In genomic region chr20:41095110-41095969, GRCh38 we compare ENCODE assay signal across 8 cellular contexts. TPM values are rescaled to one million over a fixed set of nuclear protein-coding genes. Genes with fewer than 3 reads are reported as not detected.
A peak's percentile ranks its signal among the peaks of the same experiment; 100 is the strongest.
DNase-seq lines count a peak whose midpoint lies in the region; ATAC-seq and TF ChIP-seq lines count a peak whose summit lies in the region.

No MANE protein-coding gene starts in this region.

- TF ChIP-seq CTCF in GM10248 (IDR thresholded peaks at IDR 0.05; ENCODE audit: control extremely low read depth, extremely low read depth, low read depth, missing control alignments) (peak; percentile 73), right atrium auricular region (IDR thresholded peaks at IDR 0.05) (peak; percentile 81 to 86), spleen (IDR thresholded peaks at IDR 0.05 in 8 of 11, conservative IDR thresholded peaks at IDR 0.05 in 3 of 11) (peak; percentile 56 to 90 (median 81))

- ATAC-seq in T-helper 17 cell (peak; percentile 73), GM19455 (IDR thresholded peaks at IDR 0.05; ENCODE audit: unreplicated experiment) (no peak), HG03175 (IDR thresholded peaks at IDR 0.05; ENCODE audit: unreplicated experiment) (no peak)

- intact Hi-C loops in spleen (cut with DNase I; ENCODE audit: low total_unique reads) = loop anchor here (2.0 kb wide), 1 partner anchor 127 kb away; no protein-coding TSS in a partner anchor

- H3K27me3 ChIP-seq in right atrium auricular region (no peaks in the 10 kb centered on the region), spleen (replicated peaks in 1 of 7) (no peaks in the 10 kb centered on the region)

- TF ChIP-seq POLR2A in spleen (IDR thresholded peaks at IDR 0.05) = no peak

- no peaks in the 10 kb centered on the region for H3K27me3 Mint-ChIP-seq in T-helper 17 cell

- POLR2A ChIA-PET in GM10248 (lab: Yijun Ruan, JAX) = no interaction called here

- DNase-seq in GM10248 (ENCODE audit: extremely low spot score) = peak; percentile 53
- DNase-seq in NAMALWA (ENCODE audit: low spot score) = peak; percentile 77
- DNase-seq in T-helper 17 cell = peak; percentile 22 to 23 (median 22)
- DNase-seq in amniotic stem cell (lab: John Stamatoyannopoulos, UW) = peak; percentile 53
- peak; percentile 78 for DNase-seq in right atrium auricular region (ENCODE audit: low spot score)
- DNase-seq in spleen = peak; percentile 82

- no peaks in the 10 kb centered on the region for H3K4me1 ChIP-seq in right atrium auricular region
- peaks cover 0 to 18% (median 5%) of the 10 kb centered on the region in 6 donors for H3K4me1 ChIP-seq in spleen

- H3K9me3 ChIP-seq in T-helper 17 cell (ENCODE audit: control insufficient read depth, low read length, poor library complexity, severe bottlenecking) (no peaks in the 10 kb centered on the region), right atrium auricular region (no peaks in the 10 kb centered on the region), spleen (no peaks in the 10 kb centered on the region)

- H3K4me3 ChIP-seq in right atrium auricular region = no peak overlapping the region
- no peak overlapping the region for H3K4me3 ChIP-seq in spleen

- CTCF ChIA-PET in GM10248 (lab: Yijun Ruan, JAX) = interaction anchor here (0.8 to 5.4 kb wide), 40 partner anchors 9 to 244 kb away, joined by 3 to 63 read pairs (median 5); partner anchors contain the start of gene ZHX3

- H3K27ac Mint-ChIP-seq in T-helper 17 cell = no peak overlapping the region

- H3K4me3 Mint-ChIP-seq in T-helper 17 cell = peak overlapping the region; percentile 3

- H3K27ac ChIP-seq in right atrium auricular region (no peak overlapping the region), spleen (peak overlapping the region in 2 of 8 donors; percentile 13 to 36)

- H3K4me1 Mint-ChIP-seq in T-helper 17 cell = peaks cover 8% of the 10 kb centered on the region

- 48 to 55% (median 51%) methylated on average over 7 of the region's 7 CpGs for WGBS in spleen, 5 donors

- H3K36me3 ChIP-seq in right atrium auricular region = peaks cover 82% of the 10 kb centered on the region
- peaks cover 0 to 96% (median 80%) of the 10 kb centered on the region in 6 donors for H3K36me3 ChIP-seq in spleen

- peaks cover 12% of the 10 kb centered on the region for H3K36me3 Mint-ChIP-seq in T-helper 17 cell (ENCODE audit: low read depth)

RNA-seq across cellular contexts. Expression of gene PLCG1, which starts 42.0 kb away (rescaled TPM):
- total RNA-seq in T-helper 17 cell (100 to 1,000 TPM; 420 to 428 TPM), right atrium auricular region (10 to 100 TPM; 24.1 to 59.5 TPM), spleen (100 to 1,000 TPM in 6 of 7 donors, 10 to 100 TPM in 1; 96.7 to 144 (median 134) TPM)
- polyA plus RNA-seq in spleen = 10 to 100 TPM; 28.0 to 51.3 (median 29.3) TPM

Comparison
In these comparisons a context has a peak if more than half of its experiments do, and no peak if none do; other contexts are left out.
1. DNase-seq: peak in every context shown above with its lines; median percentile 82 in spleen; 78 in right atrium auricular region; 77 in NAMALWA; 53 in GM10248; 53 in amniotic stem cell; 22 in T-helper 17 cell.